Comparison of ENCODE assay signal across 5 cellular contexts in genomic region chr4:153416456-153416855, GRCh38. TPM values are rescaled to one million over a fixed set of nuclear protein-coding genes. Genes with fewer than 3 reads are reported as not detected.
DNase-seq lines count a peak whose midpoint lies in the region; ATAC-seq, FAIRE-seq and TF ChIP-seq lines count a peak whose summit lies in the region.
"Not testable (repeated sequence)": the region's sequence is repeated elsewhere in the genome, so short reads cannot be mapped to it uniquely, and the experiment has no call there.

No MANE protein-coding gene starts in this region.

- not testable (repeated sequence) for H3K79me1 ChIP-seq in IMR-90 (ENCODE audit: low read depth in 1 of 2, low read length in 2 of 2)

- not testable (repeated sequence) for H2BK120ac ChIP-seq in IMR-90 (ENCODE audit: low read depth, low read length)

- no CpG with 5 or more reads among the region's 8 CpGs for WGBS in IMR-90 (ENCODE audit: extremely low coverage in 2 of 2, insufficient read length in 1 of 2), 2 experiments
- WGBS in K562 (ENCODE audit: insufficient coverage, low coverage, missing lambda C conversion rate), result 88% methylated on average over 8 of the region's 8 CpGs
- WGBS in HepG2 (ENCODE audit: low lambda C conversion rate), result 83% methylated on average over 8 of the region's 8 CpGs

- H3K27ac ChIP-seq in DOHH2 (ENCODE audit: low read depth, low read length) (peak overlapping the region; percentile 59), OCI-LY1 (ENCODE audit: low read depth, low read length, poor library complexity, severe bottlenecking) (peak overlapping the region; percentile 59)
- not testable (repeated sequence) for H3K27ac ChIP-seq in IMR-90 (ENCODE audit: insufficient read depth, low read length); K562 (ENCODE audit: extremely low read depth, low read depth, low read length); HepG2 (ENCODE audit: extremely low read length, insufficient read depth, low read length)

- not testable (repeated sequence) for H3K9me1 ChIP-seq in IMR-90 (ENCODE audit: insufficient read depth, low read length); K562 (ENCODE audit: control insufficient read depth, insufficient read depth, low read length)

- peaks cover 37% of the 10 kb centered on the region for H3F3A ChIP-seq in DOHH2 (ENCODE audit: control insufficient read depth, insufficient read depth)
- not testable (repeated sequence) for H3F3A ChIP-seq in OCI-LY1 (ENCODE audit: insufficient read depth, low read length)

- TF ChIP-seq POLR2A in IMR-90 (IDR thresholded peaks at IDR 0.05; ENCODE audit: low read depth, low read length); K562 (conservative IDR thresholded peaks at IDR 0.05); HepG2 (IDR thresholded peaks at IDR 0.05; ENCODE audit: insufficient read depth in 1 of 2, low read depth in 2 of 2, low read length in 2 of 2): not testable (repeated sequence)

- not testable (repeated sequence) for BruUV-seq in IMR-90 (replicated peaks; lab: Mats Ljungman, UMichigan); K562 (replicated peaks; lab: Mats Ljungman, UMichigan); HepG2 (replicated peaks; lab: Mats Ljungman, UMichigan)

- POLR2A ChIA-PET in IMR-90 (lab: Charles Lee; ENCODE audit: unreplicated experiment); HepG2 (lab: Yijun Ruan, JAX): not testable (repeated sequence)
- POLR2A ChIA-PET in K562 (lab: Yijun Ruan, JAX), result interaction anchor here (0.7 to 1.6 kb wide), 2 partner anchors 11 to 23 kb away, joined by 5 read pairs; no protein-coding TSS in a partner anchor

- H4K5ac ChIP-seq in IMR-90 (ENCODE audit: low read depth, low read length), result not testable (repeated sequence)

- not testable (repeated sequence) for TF ChIP-seq EP300 in K562 (IDR thresholded peaks at IDR 0.05; ENCODE audit: low read length); HepG2 (IDR thresholded peaks at IDR 0.05; ENCODE audit: low read depth in 2 of 2, low read length in 2 of 2); HepG2 (CRISPR knock-in tag; IDR thresholded peaks at IDR 0.05; ENCODE audit: borderline replicate concordance)

- not testable (repeated sequence) for H2BK15ac ChIP-seq in IMR-90 (ENCODE audit: low read depth, low read length)

- H3K4me1 ChIP-seq in DOHH2 (ENCODE audit: control insufficient read depth, low read length) (peaks cover 82% of the 10 kb centered on the region), OCI-LY1 (ENCODE audit: insufficient read depth, low read length, severe bottlenecking) (peaks cover 50% of the 10 kb centered on the region)
- H3K4me1 ChIP-seq in IMR-90 (ENCODE audit: control insufficient read depth, insufficient read depth, low read length); K562 (replicated peaks in 1 of 2; ENCODE audit: control insufficient read depth in 2 of 2, insufficient read depth in 2 of 2, low read length in 2 of 2); HepG2 (ENCODE audit: insufficient read depth, low read length): not testable (repeated sequence)

- not testable (repeated sequence) for H3K79me2 ChIP-seq in DOHH2 (ENCODE audit: control insufficient read depth, low read length); OCI-LY1 (ENCODE audit: insufficient read depth, low read length); K562 (ENCODE audit: control insufficient read depth, insufficient read depth, low read length); HepG2 (ENCODE audit: insufficient read depth, low read length)

- not testable (repeated sequence) for H4K91ac ChIP-seq in IMR-90 (ENCODE audit: insufficient read depth, low read depth, low read length)

- not testable (repeated sequence) for H2AK5ac ChIP-seq in IMR-90 (ENCODE audit: low read depth, low read length)

- H3K9me3 ChIP-seq in DOHH2 (ENCODE audit: control insufficient read depth, insufficient read depth, low read length); IMR-90 (ENCODE audit: control insufficient read depth, insufficient read depth, low read length); OCI-LY1 (ENCODE audit: low read length); K562 (replicated peaks; ENCODE audit: control insufficient read depth, insufficient read depth, low read depth, low read length); HepG2 (ENCODE audit: low read length): not testable (repeated sequence)

- not testable (repeated sequence) for TF ChIP-seq CTCF in DOHH2 (IDR thresholded peaks at IDR 0.05; ENCODE audit: low read depth, low read length, poor library complexity, severe bottlenecking); IMR-90 (conservative IDR thresholded peaks at IDR 0.05; ENCODE audit: low read depth, low read length); OCI-LY1 (IDR thresholded peaks at IDR 0.05; ENCODE audit: low read length); K562 (IDR thresholded peaks at IDR 0.05 in 2 of 3, conservative IDR thresholded peaks at IDR 0.05 in 1 of 3; ENCODE audit: insufficient read depth in 2 of 3, low read depth in 1 of 3, low read length in 3 of 3); HepG2 (CRISPR knock-in tag; IDR thresholded peaks at IDR 0.05)

- intact Hi-C loops in IMR-90 (cut with micrococcal nuclease); K562 (cut with micrococcal nuclease); HepG2 (cut with micrococcal nuclease; ENCODE audit: unreplicated experiment): not testable (repeated sequence)

- not testable (repeated sequence) for H3K4me3 ChIP-seq in DOHH2 (ENCODE audit: low read length); IMR-90 (ENCODE audit: insufficient read depth, low read depth, low read length); OCI-LY1 (ENCODE audit: low read depth, low read length, poor library complexity, severe bottlenecking); K562; HepG2 (replicated peaks in 1 of 3; ENCODE audit: insufficient read depth in 1 of 3, low read depth in 2 of 3, low read length in 3 of 3)

- FAIRE-seq in K562 (lab: Jason Lieb, UNC); HepG2 (lab: Jason Lieb, UNC): not testable (repeated sequence)

- dilution Hi-C loops in IMR-90 (cut with HindIII; ENCODE audit: low sequenced_read_pairs, unreplicated experiment), result not testable (repeated sequence)

- H3K4ac ChIP-seq in IMR-90 (ENCODE audit: low read depth, low read length), result not testable (repeated sequence)

- not testable (repeated sequence) for H3K9me2 ChIP-seq in DOHH2 (replicated peaks; ENCODE audit: control insufficient read depth, low read length); OCI-LY1 (ENCODE audit: low read depth, low read length)

- H2AFZ ChIP-seq in IMR-90 (replicated peaks; ENCODE audit: low read length, poor library complexity); OCI-LY1 (ENCODE audit: low read length); K562 (ENCODE audit: low read depth, low read length); HepG2 (ENCODE audit: low read length): not testable (repeated sequence)

- H2BK5ac ChIP-seq in IMR-90 (ENCODE audit: low read depth, low read length, poor library complexity, severe bottlenecking), result not testable (repeated sequence)

- H4K20me1 ChIP-seq in DOHH2 (ENCODE audit: control insufficient read depth, insufficient read depth, low read depth, low read length); IMR-90 (ENCODE audit: insufficient read depth, low read length); OCI-LY1 (ENCODE audit: insufficient read depth, low read length); K562 (replicated peaks; ENCODE audit: control insufficient read depth, insufficient read depth, low read length); HepG2 (ENCODE audit: insufficient read depth, low read length): not testable (repeated sequence)

- H3K56ac ChIP-seq in IMR-90 (ENCODE audit: extremely low read depth, insufficient read depth, low read length), result not testable (repeated sequence)

- not testable (repeated sequence) for H3K23ac ChIP-seq in IMR-90 (ENCODE audit: low read depth, low read length)

- not testable (repeated sequence) for TF ChIP-seq RAD21 in IMR-90 (IDR thresholded peaks at IDR 0.05; ENCODE audit: low read length); K562 (CRISPR knock-in tag; conservative IDR thresholded peaks at IDR 0.05 in 1 of 2, IDR thresholded peaks at IDR 0.05 in 1 of 2); HepG2 (CRISPR knock-in tag; IDR thresholded peaks at IDR 0.05)

- ATAC-seq in IMR-90 (ENCODE audit: low read depth); K562; HepG2: not testable (repeated sequence)

- not testable (repeated sequence) for H2AK9ac ChIP-seq in IMR-90 (replicated peaks; ENCODE audit: low read depth, low read length, poor library complexity)

- H3K4me2 ChIP-seq in DOHH2 (ENCODE audit: low read length), result peak overlapping the region; percentile 46
- not testable (repeated sequence) for H3K4me2 ChIP-seq in IMR-90 (ENCODE audit: low read depth, low read length); OCI-LY1 (ENCODE audit: low read length); K562 (ENCODE audit: insufficient read depth, low read length); HepG2 (ENCODE audit: low read depth, low read length)

- H3K14ac ChIP-seq in IMR-90 (replicated peaks; ENCODE audit: low read depth, low read length), result not testable (repeated sequence)

- H3K18ac ChIP-seq in IMR-90 (ENCODE audit: low read depth, low read length), result not testable (repeated sequence)

- H2BK20ac ChIP-seq in IMR-90 (ENCODE audit: low read depth, low read length), result not testable (repeated sequence)

- H3K9ac ChIP-seq in IMR-90 (ENCODE audit: low read depth, low read length); OCI-LY1 (ENCODE audit: low read length); K562 (ENCODE audit: insufficient read depth in 1 of 2, low read depth in 2 of 2, low read length in 2 of 2); HepG2 (ENCODE audit: insufficient read depth, low read depth, low read length): not testable (repeated sequence)

- not testable (repeated sequence) for DNase-seq in IMR-90; K562 (ENCODE audit: extremely low read depth in 1 of 4, low spot score in 3 of 4); HepG2 (ENCODE audit: low spot score)

- H3K36me3 ChIP-seq in DOHH2 (ENCODE audit: control insufficient read depth, low read length) (peaks cover 40% of the 10 kb centered on the region), OCI-LY1 (ENCODE audit: insufficient read depth, low read length) (peaks cover 41% of the 10 kb centered on the region), K562 (ENCODE audit: control insufficient read depth, insufficient read depth, low read length) (peaks cover 22% of the 10 kb centered on the region)
- not testable (repeated sequence) for H3K36me3 ChIP-seq in IMR-90 (ENCODE audit: control insufficient read depth, insufficient read depth, low read length); HepG2 (replicated peaks in 1 of 2; ENCODE audit: control insufficient read depth in 1 of 2, insufficient read depth in 2 of 2, low read length in 2 of 2)

- not testable (repeated sequence) for H3K27me3 ChIP-seq in DOHH2 (ENCODE audit: control insufficient read depth, low read length); IMR-90 (ENCODE audit: control insufficient read depth, insufficient read depth, low read length); OCI-LY1 (ENCODE audit: insufficient read depth, low read length); K562 (ENCODE audit: control insufficient read depth in 2 of 2, insufficient read depth in 2 of 2, low read length in 2 of 2); HepG2 (ENCODE audit: control insufficient read depth in 1 of 2, insufficient read depth in 2 of 2, low read length in 2 of 2)

- in situ Hi-C loops in IMR-90 (cut with MboI; ENCODE audit: low sequenced_read_pairs); K562 (cut with MboI); HepG2 (cut with HindIII; ENCODE audit: extremely low pct_ligation_motif_present, low pct_unique_long_range_greater_than_20kb): not testable (repeated sequence)

- H4K8ac ChIP-seq in IMR-90 (ENCODE audit: low read depth in 2 of 2, low read length in 2 of 2), result not testable (repeated sequence)

- CTCF ChIA-PET in IMR-90 (lab: Yijun Ruan, JAX); K562 (lab: Yijun Ruan, JAX; ENCODE audit: low intra/inter-chr PET ratio); HepG2 (lab: Yijun Ruan, JAX; ENCODE audit: low intra/inter-chr PET ratio, low total read pairs): not testable (repeated sequence)

RNA-seq across cellular contexts. Expression of gene TMEM131L, which starts 49.7 kb away (rescaled TPM):
- 16.1 and 23.8 TPM in 2 replicates for total RNA-seq in IMR-90 (2012; rRNA removed)
- polyA plus RNA-seq in IMR-90 (2012; rRNA removed), result 8.2 and 8.4 TPM in 2 replicates
- polyA plus RNA-seq in IMR-90 (2012; cell fraction: cytosol; rRNA removed), result 3.9 and 4.9 TPM in 2 replicates
- 10.1 and 26.3 TPM in 2 replicates for polyA plus RNA-seq in IMR-90 (2012; cell fraction: nucleus; rRNA removed; ENCODE audit: low replicate concordance)
- total RNA-seq in K562 (2011; cell fraction: chromatin; rRNA removed; ENCODE audit: low replicate concordance), result 67.0 and 118 TPM in 2 replicates
- total RNA-seq in K562 (2011; cell fraction: nucleolus; rRNA removed), result 37.9 and 39.4 TPM in 2 replicates
- total RNA-seq in K562 (2011; cell fraction: nucleoplasm; rRNA removed), result 60.0 and 67.7 TPM in 2 replicates
- 12.9 and 13.2 TPM in 2 replicates for total RNA-seq in K562 (2014; rRNA removed)
- total RNA-seq in K562 (2014; rRNA removed; fragmentation: Illumina TruSeq; extraction: Trizol), result 15.0 and 16.0 TPM in 2 replicates
- 15.6 and 18.8 TPM in 2 replicates for total RNA-seq in K562 (2015; rRNA removed; fragmentation: Illumina TruSeq; extraction: Trizol)
- 18.6 and 20.8 TPM in 2 replicates for total RNA-seq in K562 (2021)
- polyA plus RNA-seq in K562 (2011; rRNA removed), result 9.7 and 10.0 TPM in 2 replicates
- polyA plus RNA-seq in K562 (2011; cell fraction: cytosol; rRNA removed), result 6.9 and 9.0 TPM in 2 replicates
- 23.1 and 24.6 TPM in 2 replicates for polyA plus RNA-seq in K562 (2011; cell fraction: nucleus; rRNA removed)
- 10.8 and 11.2 TPM in 2 replicates for polyA plus RNA-seq in K562 (2012)
- 13.1 and 15.4 TPM in 2 replicates for polyA plus RNA-seq in K562 (2014; fragmentation: Illumina TruSeq; extraction: Trizol)
- 1 to 10 TPM; 1.2 to 1.6 TPM for polyA plus RNA-seq in K562 (2014; fragmentation: Nextera tagmentation; extraction: Ambion mirVana)
- 6.9 and 7.5 TPM in 2 replicates for polyA plus RNA-seq in K562 (2014; rRNA removed)
- 25.0 and 34.9 TPM in 2 replicates for polyA minus RNA-seq in K562 (2011; rRNA and poly(A)+ RNA removed)
- 11.2 and 18.8 TPM in 2 replicates for polyA minus RNA-seq in K562 (2011; cell fraction: cytosol; rRNA and poly(A)+ RNA removed)
- polyA minus RNA-seq in K562 (2011; cell fraction: nucleus; rRNA and poly(A)+ RNA removed), result 35.5 and 61.0 TPM in 2 replicates
- 2.4 and 4.5 TPM in 2 replicates for total RNA-seq in HepG2 (2016; rRNA removed; fragmentation: Illumina TruSeq; extraction: Trizol)
- 1.2 and 1.4 TPM in 2 replicates for total RNA-seq in HepG2 (2016; cell fraction: cytosol; rRNA removed; fragmentation: Illumina TruSeq; extraction: Trizol; ENCODE audit: low read depth)
- total RNA-seq in HepG2 (2016; cell fraction: insoluble cytoplasmic fraction; rRNA removed; fragmentation: Illumina TruSeq; extraction: Trizol), result 2.7 and 4.5 TPM in 2 replicates
- 1.1 and 2.7 TPM in 2 replicates for total RNA-seq in HepG2 (2016; cell fraction: membrane; rRNA removed; fragmentation: Illumina TruSeq; extraction: Trizol)
- 10.8 and 10.9 TPM in 2 replicates for total RNA-seq in HepG2 (2016; cell fraction: nucleus; rRNA removed; fragmentation: Illumina TruSeq; extraction: Trizol)
- 2.2 and 2.8 TPM in 2 replicates for polyA plus RNA-seq in HepG2 (2011; rRNA removed)
- polyA plus RNA-seq in HepG2 (2011; cell fraction: cytosol; rRNA removed), result 1.3 and 2.2 TPM in 2 replicates
- 4.1 and 4.5 TPM in 2 replicates for polyA plus RNA-seq in HepG2 (2011; cell fraction: nucleus; rRNA removed)
- 2.3 and 5.2 TPM in 2 replicates for polyA plus RNA-seq in HepG2 (2012)
- polyA plus RNA-seq in HepG2 (2016; cell fraction: cytosol; fragmentation: Illumina TruSeq; extraction: Trizol; ENCODE audit: low read depth), result 0.16 and 0.25 TPM in 2 replicates
- polyA plus RNA-seq in HepG2 (2016; cell fraction: insoluble cytoplasmic fraction; fragmentation: Illumina TruSeq; extraction: Trizol; ENCODE audit: low read depth), result 1.7 and 2.1 TPM in 2 replicates
- polyA plus RNA-seq in HepG2 (2016; cell fraction: membrane; fragmentation: Illumina TruSeq; extraction: Trizol; ENCODE audit: low read depth), result 0.18 and 0.30 TPM in 2 replicates
- polyA plus RNA-seq in HepG2 (2016; cell fraction: nucleus; fragmentation: Illumina TruSeq; extraction: Trizol; ENCODE audit: insufficient read depth, low read depth), result 6.6 and 8.4 TPM in 2 replicates
- polyA minus RNA-seq in HepG2 (2011; rRNA and poly(A)+ RNA removed; ENCODE audit: low replicate concordance), result 5.2 and 8.7 TPM in 2 replicates
- 3.6 and 7.2 TPM in 2 replicates for polyA minus RNA-seq in HepG2 (2011; cell fraction: cytosol; rRNA and poly(A)+ RNA removed)
- 10.8 and 14.8 TPM in 2 replicates for polyA minus RNA-seq in HepG2 (2011; cell fraction: nucleus; rRNA and poly(A)+ RNA removed)
